In genomic region chr2:233161730-233162129, GRCh38 we compare ENCODE assay signal across 20 cellular contexts.
"Had no signal": no experiment of that assay in that cellular context is flagged by ENCODE, and none has a peak within 500 bp of the region (broad histone marks: within the 10 kb centered on the region; RNA-seq: fewer than 3 reads in every experiment).

No MANE protein-coding gene starts in this region.

- H3K4me3 ChIP-seq: coronary artery, dorsolateral prefrontal cortex, heart right ventricle, mucosa of descending colon, sigmoid colon, skin epidermis, tibial artery, upper lobe of left lung, uterus had no signal

- ATAC-seq: esophagus mucosa; left lobe of liver; mucosa of descending colon; naive thymus-derived CD8-positive, alpha-beta T cell had no signal

- H3K27me3 ChIP-seq: dorsolateral prefrontal cortex, heart right ventricle, upper lobe of left lung, uterus had no signal

- H3K27me3 Mint-ChIP-seq: naive thymus-derived CD8-positive, alpha-beta T cell had no signal

- H3K9me3 Mint-ChIP-seq: naive thymus-derived CD8-positive, alpha-beta T cell had no signal

- H3K36me3 ChIP-seq: sigmoid colon, tibial artery, uterus had no signal

- H3K4me3 Mint-ChIP-seq: naive thymus-derived CD8-positive, alpha-beta T cell had no signal

- H3K27ac ChIP-seq: coronary artery, dorsolateral prefrontal cortex, heart right ventricle, parathyroid adenoma, sigmoid colon, skin epidermis, tibial artery, uterus had no signal

- DNase-seq: dorsolateral prefrontal cortex; effector CD8-positive, alpha-beta T cell; heart right ventricle; hypothalamus; islet precursor cell; mammary epithelial cell; mucosa of descending colon; naive thymus-derived CD8-positive, alpha-beta T cell; sigmoid colon; stimulated activated CD4-positive, alpha-beta T cell treated with anti-CD3 and anti-CD28 coated beads, Interleukin-2, amount 100 ng/mL, for 24 hours; stimulated activated CD4-positive, alpha-beta T cell treated with anti-CD3 and anti-CD28 coated beads, Interleukin-4, amount 100 ng/mL, for 4 hours; stimulated activated naive CD4-positive, alpha-beta T cell treated with Interleukin-2 at 50 U/mL for 16 hours; tibial artery; uterus had no signal

- H3K9me3 ChIP-seq: mucosa of descending colon, sigmoid colon, tibial artery, upper lobe of left lung, uterus had no signal

- H3K4me1 ChIP-seq: parathyroid adenoma, sigmoid colon, uterus had no signal
